ENCODE assay signal across 28 cellular contexts in genomic region chr12:46798648-46799047, GRCh38. TPM values are rescaled to one million over a fixed set of nuclear protein-coding genes. Genes with fewer than 3 reads are reported as not detected.
"Had no signal": no experiment of that assay in that cellular context is flagged by ENCODE, and none has a peak within 500 bp of the region (broad histone marks: within the 10 kb centered on the region; RNA-seq: fewer than 3 reads in every experiment).

No MANE protein-coding gene starts in this region.

- H3K4me3 Mint-ChIP-seq: stimulated activated effector memory CD8-positive, alpha-beta T cell treated with anti-CD3 and anti-CD28 coated beads, Interleukin-12 subunit alpha, Interleukin-12 subunit beta, amount 100 ng/mL, for 72 hours; stimulated activated memory B cell treated with anti-CD40 and anti-IgM and Interleukin-4, amounts not matched to agents 10 μg/mL and 1 μg/mL and 100 μg/mL, for 72 hours; stimulated activated naive B cell treated with anti-CD40 and anti-IgM and Interleukin-4, amounts not matched to agents 10 μg/mL and 1 μg/mL and 100 μg/mL, for 72 hours; stimulated activated naive CD8-positive, alpha-beta T cell treated with anti-CD3 and anti-CD28 coated beads, Interleukin-15, amount 100 ng/mL, for 72 hours; stimulated activated naive CD8-positive, alpha-beta T cell treated with anti-CD3 and anti-CD28 coated beads, Interleukin-15, Interleukin-2, amounts not matched to agents 100 ng/mL and 50 ng/mL, for 24 hours; type B pancreatic cell had no signal

- FAIRE-seq: urothelium cell line had no signal

- H3K27ac ChIP-seq: stomach, suprapubic skin, testis, thoracic aorta, thyroid gland, tibial artery, tibial nerve, transverse colon, upper lobe of left lung, upper lobe of right lung, uterus, vagina had no signal

- DNase-seq: stimulated activated CD4-positive, alpha-beta T cell treated with anti-CD3 and anti-CD28 coated beads, Interleukin-2, amount 100 ng/mL, for 48 hours; stimulated activated CD4-positive, alpha-beta T cell treated with anti-CD3 and anti-CD28 coated beads, Interleukin-4, amount 100 ng/mL, for 1 hour; stimulated activated CD4-positive, alpha-beta T cell treated with anti-CD3 and anti-CD28 coated beads, Interleukin-4, amount 100 ng/mL, for 24 hours; stimulated activated CD4-positive, alpha-beta T cell treated with anti-CD3 and anti-CD28 coated beads, Interleukin-4, amount 100 ng/mL, for 4 hours; stimulated activated CD8-positive, alpha-beta memory T cell treated with anti-CD3 and anti-CD28 coated beads, Interleukin-4, amount 100 ng/mL, for 48 hours; stimulated activated naive B cell treated with anti-CD40 and anti-IgM and Interleukin-4, amounts not matched to agents 10 μg/mL and 1 μg/mL and 100 μg/mL, for 72 hours; stimulated activated naive CD4-positive, alpha-beta T cell; stimulated activated naive CD4-positive, alpha-beta T cell treated with Interleukin-2 at 50 U/mL for 16 hours; stimulated activated naive CD8-positive, alpha-beta T cell treated with anti-CD3 and anti-CD28 coated beads, Interleukin-15, amount 100 ng/mL, for 72 hours; stimulated activated naive CD8-positive, alpha-beta T cell treated with anti-CD3 and anti-CD28 coated beads, Interleukin-15, Interleukin-2, amounts not matched to agents 100 U/mL and 50 U/mL, for 24 hours; stomach; substantia nigra; testis; thyroid gland; tibial artery; transverse colon; upper lobe of left lung; upper lobe of right lung; uterus had no signal

- H3K36me3 Mint-ChIP-seq: stimulated activated effector memory CD8-positive, alpha-beta T cell treated with anti-CD3 and anti-CD28 coated beads, Interleukin-12 subunit alpha, Interleukin-12 subunit beta, amount 100 ng/mL, for 72 hours; stimulated activated memory B cell treated with anti-CD40 and anti-IgM and Interleukin-4, amounts not matched to agents 10 μg/mL and 1 μg/mL and 100 μg/mL, for 72 hours; stimulated activated naive B cell treated with anti-CD40 and anti-IgM and Interleukin-4, amounts not matched to agents 10 μg/mL and 1 μg/mL and 100 μg/mL, for 72 hours; type B pancreatic cell had no signal

- H3K27me3 ChIP-seq: stomach, suprapubic skin, testis, thyroid gland, tibial artery, tibial nerve, transverse colon, upper lobe of left lung, upper lobe of right lung, uterus, vagina had no signal

- H3K4me1 ChIP-seq: stomach, suprapubic skin, testis, thyroid gland, tibial artery, tibial nerve, transverse colon, upper lobe of left lung, upper lobe of right lung, uterus, vagina had no signal

- H3K27me3 Mint-ChIP-seq: stimulated activated memory B cell treated with anti-CD40 and anti-IgM and Interleukin-4, amounts not matched to agents 10 μg/mL and 1 μg/mL and 100 μg/mL, for 72 hours; stimulated activated naive CD8-positive, alpha-beta T cell treated with anti-CD3 and anti-CD28 coated beads, Interleukin-15, amount 100 ng/mL, for 72 hours; type B pancreatic cell had no signal

- ATAC-seq: stimulated activated effector memory CD8-positive, alpha-beta T cell treated with anti-CD3 and anti-CD28 coated beads, Interleukin-12 subunit alpha, Interleukin-12 subunit beta, amount 100 ng/mL, for 72 hours; stimulated activated memory B cell treated with anti-CD40 and anti-IgM and Interleukin-4, amounts not matched to agents 10 μg/mL and 1 μg/mL and 100 μg/mL, for 72 hours; stimulated activated naive B cell treated with anti-CD40 and anti-IgM and Interleukin-4, amounts not matched to agents 10 μg/mL and 1 μg/mL and 100 μg/mL, for 72 hours; stimulated activated naive CD8-positive, alpha-beta T cell treated with anti-CD3 and anti-CD28 coated beads, Interleukin-15, amount 100 ng/mL, for 72 hours; stimulated activated naive CD8-positive, alpha-beta T cell treated with anti-CD3 and anti-CD28 coated beads, Interleukin-15, Interleukin-2, amounts not matched to agents 100 U/mL and 50 U/mL, for 24 hours; upper lobe of right lung had no signal

- H3K4me1 Mint-ChIP-seq: stimulated activated effector memory CD8-positive, alpha-beta T cell treated with anti-CD3 and anti-CD28 coated beads, Interleukin-12 subunit alpha, Interleukin-12 subunit beta, amount 100 ng/mL, for 72 hours; stimulated activated memory B cell treated with anti-CD40 and anti-IgM and Interleukin-4, amounts not matched to agents 10 μg/mL and 1 μg/mL and 100 μg/mL, for 72 hours; stimulated activated naive B cell treated with anti-CD40 and anti-IgM and Interleukin-4, amounts not matched to agents 10 μg/mL and 1 μg/mL and 100 μg/mL, for 72 hours had no signal

- H3K36me3 ChIP-seq: stomach, suprapubic skin, thoracic aorta, thyroid gland, tibial artery, tibial nerve, transverse colon, upper lobe of left lung, upper lobe of right lung, uterus, vagina had no signal

- H3K27ac Mint-ChIP-seq: stimulated activated effector memory CD8-positive, alpha-beta T cell treated with anti-CD3 and anti-CD28 coated beads, Interleukin-12 subunit alpha, Interleukin-12 subunit beta, amount 100 ng/mL, for 72 hours; stimulated activated memory B cell treated with anti-CD40 and anti-IgM and Interleukin-4, amounts not matched to agents 10 μg/mL and 1 μg/mL and 100 μg/mL, for 72 hours; stimulated activated naive B cell treated with anti-CD40 and anti-IgM and Interleukin-4, amounts not matched to agents 10 μg/mL and 1 μg/mL and 100 μg/mL, for 72 hours; stimulated activated naive CD8-positive, alpha-beta T cell treated with anti-CD3 and anti-CD28 coated beads, Interleukin-15, amount 100 ng/mL, for 72 hours; stimulated activated naive CD8-positive, alpha-beta T cell treated with anti-CD3 and anti-CD28 coated beads, Interleukin-15, Interleukin-2, amounts not matched to agents 100 ng/mL and 50 ng/mL, for 24 hours; type B pancreatic cell had no signal

- H3K4me3 ChIP-seq: stomach, suprapubic skin, testis, thoracic aorta, thyroid gland, tibial artery, tibial nerve, transverse colon, upper lobe of left lung, upper lobe of right lung, uterus, vagina had no signal

- H3K9me3 Mint-ChIP-seq: stimulated activated effector memory CD8-positive, alpha-beta T cell treated with anti-CD3 and anti-CD28 coated beads, Interleukin-12 subunit alpha, Interleukin-12 subunit beta, amount 100 ng/mL, for 72 hours; stimulated activated memory B cell treated with anti-CD40 and anti-IgM and Interleukin-4, amounts not matched to agents 10 μg/mL and 1 μg/mL and 100 μg/mL, for 72 hours; stimulated activated naive CD8-positive, alpha-beta T cell treated with anti-CD3 and anti-CD28 coated beads, Interleukin-15, amount 100 ng/mL, for 72 hours; stimulated activated naive CD8-positive, alpha-beta T cell treated with anti-CD3 and anti-CD28 coated beads, Interleukin-15, Interleukin-2, amounts not matched to agents 100 ng/mL and 50 ng/mL, for 24 hours had no signal

- H3K9me3 ChIP-seq: stomach, suprapubic skin, testis, thoracic aorta, tibial artery, transverse colon, upper lobe of left lung, upper lobe of right lung, uterus, vagina had no signal

RNA-seq across cellular contexts. Expression of gene SLC38A4, which starts 27.1 kb away (rescaled TPM):
- total RNA-seq: vagina had no signal
